Comparison of ENCODE assay signal across 10 cellular contexts in the genomic region with DNA sequence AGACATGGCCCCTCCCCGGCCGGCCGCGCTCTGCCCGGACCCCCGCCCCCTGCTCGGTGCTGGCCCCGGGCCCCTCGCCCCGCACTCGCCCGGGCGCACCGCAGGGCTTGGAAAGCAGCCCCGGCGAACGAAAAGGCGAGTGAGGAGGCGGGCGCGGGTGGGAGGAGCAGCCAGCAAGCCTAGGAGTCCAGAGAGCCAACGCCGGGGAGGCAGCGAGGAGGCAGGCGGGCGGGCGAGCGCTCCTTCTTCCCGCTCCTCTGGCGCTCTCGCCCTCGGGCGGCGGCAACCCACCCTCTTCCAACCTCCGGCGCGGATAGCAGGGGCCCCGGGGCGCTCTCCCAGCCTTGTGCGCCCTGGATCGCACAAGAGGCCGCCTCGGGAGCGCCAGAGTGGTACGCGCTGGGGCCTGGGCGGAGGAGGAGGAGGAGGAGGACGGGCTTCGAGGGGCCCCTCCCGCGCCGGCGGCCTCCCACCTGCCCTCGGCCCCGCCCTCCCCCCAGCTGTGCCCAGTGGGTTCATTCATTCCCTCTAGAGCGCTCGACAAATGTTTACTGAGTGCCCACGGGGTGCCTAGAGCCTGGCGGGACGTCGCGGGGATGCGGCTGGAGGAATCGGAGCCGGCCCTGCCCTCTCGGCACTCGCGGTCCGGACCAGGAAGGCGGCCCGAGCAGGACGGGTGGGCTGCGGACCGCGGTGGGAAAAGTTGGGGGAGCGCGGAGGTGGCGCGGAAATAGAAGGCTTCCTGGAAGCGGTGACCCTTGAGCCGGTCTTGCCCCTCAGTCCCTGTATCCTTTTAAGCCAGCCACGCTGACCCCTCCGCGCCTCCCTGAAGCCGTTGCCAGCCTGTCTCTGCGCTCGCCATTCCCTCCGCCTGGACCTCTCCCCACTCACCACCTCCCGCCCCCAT. TPM values are rescaled to one million over a fixed set of nuclear protein-coding genes. Genes with fewer than 3 reads are reported as not detected.
DNase-seq lines count a peak whose midpoint lies in the region; ATAC-seq, FAIRE-seq and TF ChIP-seq lines count a peak whose summit lies in the region.
"Had no signal": no experiment of that assay in that cellular context is flagged by ENCODE, and none has a peak within 500 bp of the region (broad histone marks: within the 10 kb centered on the region; RNA-seq: fewer than 3 reads in every experiment).

A gene (minus strand): TSS at position 391 of the 907 bp plus-strand sequence. CDS start 519 bp downstream, outside the sequence.

- H3K79me2 ChIP-seq in K562 (ENCODE audit: control insufficient read depth, insufficient read depth, low read length) = no peaks in the 10 kb centered on the region

- H3K9ac ChIP-seq in K562 (ENCODE audit: insufficient read depth in 1 of 2, low read depth in 2 of 2, low read length in 2 of 2) = no peak within 1 kb of the TSS

- H4K20me1 ChIP-seq in K562 (replicated peaks; ENCODE audit: control insufficient read depth, insufficient read depth, low read length) = 0 out of 2 replicates have a peak, but pooled peaks cover 5% of the 10 kb centered on the region

- TF ChIP-seq RAD21 in K562 (CRISPR knock-in tag; conservative IDR thresholded peaks at IDR 0.05 in 1 of 2, IDR thresholded peaks at IDR 0.05 in 1 of 2) = no peak

- no peaks in the 10 kb centered on the region for H3K9me3 Mint-ChIP-seq in T-helper 1 cell treated with Interleukin-12 subunit alpha and Interleukin-12 subunit beta and Interleukin-4 antibody, amounts not matched to agents 30 μg/mL and 1 μg/mL, for 36 hours
- H3K9me3 Mint-ChIP-seq in type B pancreatic cell = no peaks in the 10 kb centered on the region
- H3K9me3 Mint-ChIP-seq: memory B cell had no signal

- H3K4me3 ChIP-seq in K562 = no peak within 1 kb of the TSS

- H3K27me3 Mint-ChIP-seq in T-helper 1 cell treated with Interleukin-12 subunit alpha and Interleukin-12 subunit beta and Interleukin-4 antibody, amounts not matched to agents 30 μg/mL and 1 μg/mL, for 36 hours (ENCODE audit: low read depth) = peaks cover 76% of the 10 kb centered on the region
- peaks cover 18% of the 10 kb centered on the region for H3K27me3 Mint-ChIP-seq in type B pancreatic cell

- peak within 1 kb of the TSS; percentile 26 for H3K27ac Mint-ChIP-seq in T-helper 1 cell treated with Interleukin-12 subunit alpha and Interleukin-12 subunit beta and Interleukin-4 antibody, amounts not matched to agents 30 μg/mL and 1 μg/mL, for 36 hours
- peak within 1 kb of the TSS; percentile 88 for H3K27ac Mint-ChIP-seq in type B pancreatic cell
- H3K27ac Mint-ChIP-seq: memory B cell had no signal

- no peak for DNase-seq in T-helper 1 cell
- no peak for DNase-seq in K562 (ENCODE audit: extremely low read depth in 1 of 4, low spot score in 3 of 4)
- no peak for DNase-seq in type B pancreatic cell (ENCODE audit: extremely low spot score, unreplicated experiment)
- DNase-seq in CD1c-positive myeloid dendritic cell (ENCODE audit: extremely low spot score) = no peak
- DNase-seq: activated CD4-positive, alpha-beta T cell treated with anti-CD3 and anti-CD28 coated beads, Interleukin-2, amount 50 U/mL, for 4 hours had no signal

- no peak for ATAC-seq in K562
- ATAC-seq in HG03432 (IDR thresholded peaks at IDR 0.05; ENCODE audit: unreplicated experiment) = no peak
- ATAC-seq in HG03039 (IDR thresholded peaks at IDR 0.05; ENCODE audit: unreplicated experiment) = no peak

- no peak within 1 kb of the TSS for H3K4me2 ChIP-seq in K562 (ENCODE audit: insufficient read depth, low read length)

- no peak for TF ChIP-seq CTCF in K562 (IDR thresholded peaks at IDR 0.05 in 2 of 3, conservative IDR thresholded peaks at IDR 0.05 in 1 of 3; ENCODE audit: insufficient read depth in 2 of 3, low read depth in 1 of 3, low read length in 3 of 3)
- TF ChIP-seq CTCF in type B pancreatic cell (conservative IDR thresholded peaks at IDR 0.05) = no peak

- H3K27ac ChIP-seq in K562 (ENCODE audit: extremely low read depth, low read depth, low read length) (no peak within 1 kb of the TSS), layer of hippocampus (ENCODE audit: low read depth, low read length) (peak within 1 kb of the TSS; percentile 55)

- FAIRE-seq in K562 (lab: Jason Lieb, UNC) = no peak

- no peaks in the 10 kb centered on the region for H3K9me1 ChIP-seq in K562 (ENCODE audit: control insufficient read depth, insufficient read depth, low read length)

- 8% methylated on average over 31 of the region's 89 CpGs for WGBS in K562 (ENCODE audit: insufficient coverage, low coverage, missing lambda C conversion rate)

- H3K4me1 Mint-ChIP-seq in T-helper 1 cell treated with Interleukin-12 subunit alpha and Interleukin-12 subunit beta and Interleukin-4 antibody, amounts not matched to agents 30 μg/mL and 1 μg/mL, for 36 hours (ENCODE audit: low read depth) = peaks cover 2% of the 10 kb centered on the region
- peaks cover 55% of the 10 kb centered on the region for H3K4me1 Mint-ChIP-seq in type B pancreatic cell (ENCODE audit: unreplicated experiment)

- H3K27me3 ChIP-seq in K562 (ENCODE audit: control insufficient read depth in 2 of 2, insufficient read depth in 2 of 2, low read length in 2 of 2) = peaks cover 30 to 71% of the 10 kb centered on the region in 2 experiments
- H3K27me3 ChIP-seq in layer of hippocampus (ENCODE audit: control insufficient read depth, insufficient read depth, low read length) = peaks cover 14% of the 10 kb centered on the region

- H3K36me3 Mint-ChIP-seq in T-helper 1 cell treated with Interleukin-12 subunit alpha and Interleukin-12 subunit beta and Interleukin-4 antibody, amounts not matched to agents 30 μg/mL and 1 μg/mL, for 36 hours (ENCODE audit: low read depth) = no peaks in the 10 kb centered on the region
- no peaks in the 10 kb centered on the region for H3K36me3 Mint-ChIP-seq in type B pancreatic cell

- POLR2A ChIA-PET in K562 (lab: Yijun Ruan, JAX) = interaction anchor here (0.6 kb wide), 1 partner anchor 23 kb away, joined by 3 read pairs; no protein-coding TSS in a partner anchor

- CTCF ChIA-PET in K562 (lab: Yijun Ruan, JAX; ENCODE audit: low intra/inter-chr PET ratio) = no interaction called here

- H2AFZ ChIP-seq in K562 (ENCODE audit: low read depth, low read length) = no peak within 1 kb of the TSS

- H3K4me3 Mint-ChIP-seq in T-helper 1 cell treated with Interleukin-12 subunit alpha and Interleukin-12 subunit beta and Interleukin-4 antibody, amounts not matched to agents 30 μg/mL and 1 μg/mL, for 36 hours = no peak within 1 kb of the TSS
- H3K4me3 Mint-ChIP-seq in type B pancreatic cell = peak within 1 kb of the TSS; percentile 91
- H3K4me3 Mint-ChIP-seq: memory B cell had no signal

- in situ Hi-C loops in K562 (cut with MboI) = no loop called here

- no peaks in the 10 kb centered on the region for H3K9me3 ChIP-seq in K562 (replicated peaks; ENCODE audit: control insufficient read depth, insufficient read depth, low read depth, low read length)

- TF ChIP-seq EP300 in K562 (IDR thresholded peaks at IDR 0.05; ENCODE audit: low read length) = no peak

- no peaks in the 10 kb centered on the region for H3K36me3 ChIP-seq in K562 (ENCODE audit: control insufficient read depth, insufficient read depth, low read length)

- BruUV-seq in K562 (replicated peaks; lab: Mats Ljungman, UMichigan) = no TSS peak

- no peak for TF ChIP-seq POLR2A in K562 (conservative IDR thresholded peaks at IDR 0.05)

- intact Hi-C loops in K562 (cut with micrococcal nuclease) = no loop called here

- peaks cover 0 to 22% of the 10 kb centered on the region in 2 experiments; a peak in 2 of 5 replicates for H3K4me1 ChIP-seq in K562 (replicated peaks in 1 of 2; ENCODE audit: control insufficient read depth in 2 of 2, insufficient read depth in 2 of 2, low read length in 2 of 2)

TF ChIP-seq in K562, 482 proteins besides CTCF, POLR2A, EP300 and RAD21 (continues in another document):
- TF ChIP-seq NRF1 (conservative IDR thresholded peaks at IDR 0.05 in 1 of 2, IDR thresholded peaks at IDR 0.05 in 1 of 2) (no peak), NFATC3 (IDR thresholded peaks at IDR 0.05) (no peak), ZFP36 (IDR thresholded peaks at IDR 0.05; ENCODE audit: low read depth, low read length, partially characterized antibody) (peak; percentile 6), ELF2 (CRISPR knock-in tag; IDR thresholded peaks at IDR 0.05) (no peak), SMAD1 (IDR thresholded peaks at IDR 0.05; ENCODE audit: low read depth, low read length, partially characterized antibody) (no peak), TAF9B (IDR thresholded peaks at IDR 0.05; ENCODE audit: partially characterized antibody) (no peak), BRD9 (IDR thresholded peaks at IDR 0.05; ENCODE audit: low read depth, partially characterized antibody) (no peak)

RNA-seq across cellular contexts. Expression of the gene that starts here (rescaled TPM):
- not detected in 2 replicates for total RNA-seq in K562 (2011; cell fraction: chromatin; rRNA removed; ENCODE audit: low replicate concordance)
- total RNA-seq in K562 (2011; cell fraction: nucleolus; rRNA removed) = not detected in 2 replicates
- total RNA-seq in K562 (2011; cell fraction: nucleoplasm; rRNA removed) = not detected in 2 replicates
- total RNA-seq in K562 (2014; rRNA removed) (not detected in 2 replicates), K562 (2014; rRNA removed; fragmentation: Illumina TruSeq; extraction: Trizol) (not detected in 2 replicates), K562 (2015; rRNA removed; fragmentation: Illumina TruSeq; extraction: Trizol) (not detected in 2 replicates), K562 (2021) (0.13 and 0.18 TPM in 2 replicates), type B pancreatic cell (ENCODE audit: low replicate concordance) (115 and 287 TPM in 2 replicates)
- polyA plus RNA-seq in K562 (2011; rRNA removed) (not detected in 2 replicates), K562 (2014; fragmentation: Illumina TruSeq; extraction: Trizol) (not detected in 2 replicates), K562 (2014; fragmentation: Nextera tagmentation; extraction: Ambion mirVana) (not detected), K562 (2014; rRNA removed) (not detected in 2 replicates)
- polyA plus RNA-seq in K562 (2011; cell fraction: cytosol; rRNA removed) = not detected in 2 replicates
- not detected in 2 replicates for polyA plus RNA-seq in K562 (2011; cell fraction: nucleus; rRNA removed)
- 0.07 and 0.15 TPM in 2 replicates for polyA plus RNA-seq in K562 (2012)
- polyA minus RNA-seq in K562 (2011; rRNA and poly(A)+ RNA removed) = not detected in 2 replicates
- polyA minus RNA-seq in K562 (2011; cell fraction: cytosol; rRNA and poly(A)+ RNA removed) = not detected in 2 replicates
- not detected in 2 replicates for polyA minus RNA-seq in K562 (2011; cell fraction: nucleus; rRNA and poly(A)+ RNA removed)

Comparison
In these comparisons a context has a peak if more than half of its experiments do, and no peak if none do; other contexts are left out.
1. RNA of the gene that starts here (total RNA-seq): 115 to 287 TPM in type B pancreatic cell; 0.13 to 0.18 TPM in K562; every median in the first group is over 10 times any median in the second.